Comparison of ENCODE assay signal across 9 cellular contexts in the genomic region with DNA sequence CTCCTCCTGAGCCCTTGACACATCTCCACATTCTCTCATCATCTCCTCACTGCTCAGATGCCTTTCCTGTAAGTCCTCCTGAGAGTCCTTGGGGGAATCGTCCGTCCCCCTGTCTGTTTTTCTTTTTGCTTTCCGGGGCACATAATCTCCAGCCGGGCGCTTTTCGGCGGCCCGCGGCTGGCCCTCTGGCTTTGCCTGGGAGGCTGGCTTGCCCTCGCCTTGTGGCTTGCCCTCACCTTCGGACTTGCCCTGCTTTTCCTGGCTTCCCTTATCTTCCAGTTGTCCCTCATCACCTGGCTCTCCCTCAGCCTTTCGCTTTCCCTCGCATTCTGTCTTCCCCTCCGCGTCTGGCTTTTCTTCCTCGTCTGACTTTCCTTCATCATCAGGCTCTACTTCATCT. TPM values are rescaled to one million over a fixed set of nuclear protein-coding genes. Genes with fewer than 3 reads are reported as not detected.
"Had no signal": no experiment of that assay in that cellular context is flagged by ENCODE, and none has a peak within 500 bp of the region (broad histone marks: within the 10 kb centered on the region; RNA-seq: fewer than 3 reads in every experiment).

No MANE protein-coding gene starts in this region.

RNA-seq across cellular contexts. Expression of a gene that starts 1.4 kb away (rescaled TPM):
- total RNA-seq: stomach, subcutaneous adipose tissue, suprapubic skin, tibial nerve, transverse colon, upper lobe of left lung, upper lobe of right lung, urinary bladder had no signal

RNA-seq across cellular contexts. Expression of a gene that starts 14.9 kb away (rescaled TPM):
- total RNA-seq: vagina had no signal

RNA-seq across cellular contexts. Expression of a gene that starts 15.4 kb away (rescaled TPM):
- total RNA-seq: subcutaneous adipose tissue had no signal
